9 cellular contexts compared by ENCODE assay signal in genomic region chr7:55065079-55065478, GRCh38. TPM values are rescaled to one million over a fixed set of nuclear protein-coding genes. Genes with fewer than 3 reads are reported as not detected.
DNase-seq lines count a peak whose midpoint lies in the region; ATAC-seq and TF ChIP-seq lines count a peak whose summit lies in the region.
"Had no signal": no experiment of that assay in that cellular context is flagged by ENCODE, and none has a peak within 500 bp of the region (broad histone marks: within the 10 kb centered on the region; RNA-seq: fewer than 3 reads in every experiment).

No MANE protein-coding gene starts in this region.

- H3K9me3 Mint-ChIP-seq in type B pancreatic cell, result no peaks in the 10 kb centered on the region
- H3K9me3 Mint-ChIP-seq: central memory CD8-positive, alpha-beta T cell had no signal

- no peaks in the 10 kb centered on the region for H3K27me3 ChIP-seq in right atrium auricular region

- H3K36me3 Mint-ChIP-seq in type B pancreatic cell, result peaks cover 12% of the 10 kb centered on the region

- TF ChIP-seq CTCF in AG09309 (IDR thresholded peaks at IDR 0.05; ENCODE audit: control insufficient read depth, insufficient read depth, low read depth, low read length, missing control alignments) (no peak), right atrium auricular region (IDR thresholded peaks at IDR 0.05) (no peak), type B pancreatic cell (conservative IDR thresholded peaks at IDR 0.05) (no peak)

- no peaks in the 10 kb centered on the region for H3K9me3 ChIP-seq in right atrium auricular region

- H3K4me1 ChIP-seq in right atrium auricular region, result peaks cover 0 to 59% of the 10 kb centered on the region in 2 donors

- no peaks in the 10 kb centered on the region for H3K36me3 ChIP-seq in right atrium auricular region

- H3K27me3 Mint-ChIP-seq in type B pancreatic cell, result no peaks in the 10 kb centered on the region

- peak overlapping the region; percentile 72 to 73 for H3K27ac ChIP-seq in right atrium auricular region

- H3K4me1 Mint-ChIP-seq in type B pancreatic cell (ENCODE audit: unreplicated experiment), result peaks cover 78% of the 10 kb centered on the region
- H3K4me1 Mint-ChIP-seq: central memory CD8-positive, alpha-beta T cell had no signal

- no peak overlapping the region for H3K4me3 Mint-ChIP-seq in type B pancreatic cell
- H3K4me3 Mint-ChIP-seq: central memory CD8-positive, alpha-beta T cell had no signal

- H3K4me3 ChIP-seq in AG09309 (ENCODE audit: control insufficient read depth, low read depth, low read length), result no peak overlapping the region
- H3K4me3 ChIP-seq in right atrium auricular region, result no peak overlapping the region

- DNase-seq in AG09309 (ENCODE audit: low read depth) (peak; percentile 97), right atrium auricular region (ENCODE audit: low spot score) (no peak), type B pancreatic cell (ENCODE audit: extremely low spot score, unreplicated experiment) (no peak), SK-N-DZ (ENCODE audit: low spot score) (no peak)
- no peak for DNase-seq in effector CD8-positive, alpha-beta T cell (lab: John Stamatoyannopoulos, UW)

- H3K27ac Mint-ChIP-seq in type B pancreatic cell, result peak overlapping the region; percentile 92

- peak; percentile 60 for ATAC-seq in HG02571 (IDR thresholded peaks at IDR 0.05; ENCODE audit: unreplicated experiment)
- peak; percentile 88 for ATAC-seq in SK-N-SH treated with all-trans-retinoic acid at 6 μM for 48 hours
- no peak for ATAC-seq in GM19455 (IDR thresholded peaks at IDR 0.05; ENCODE audit: unreplicated experiment)

TF ChIP-seq in SK-N-SH treated with all-trans-retinoic acid at 6 μM for 48 hours, 23 proteins besides CTCF, POLR2A, EP300 and RAD21:
- TF ChIP-seq PATZ1 (CRISPR knock-in tag; IDR thresholded peaks at IDR 0.05; ENCODE audit: borderline replicate concordance), result no peak
- peak; percentile 35 for TF ChIP-seq ISL1 (CRISPR knock-in tag; IDR thresholded peaks at IDR 0.05)
TF ChIP-seq in SK-N-SH treated with all-trans-retinoic acid at 6 μM for 48 hours: peak in this region for 1.

RNA-seq across cellular contexts. Expression of gene EGFR, which starts 46.3 kb away (rescaled TPM):
- 10 to 100 TPM; 21.1 to 22.5 TPM for total RNA-seq in right atrium auricular region
- 44.6 and 56.5 TPM in 2 replicates for total RNA-seq in type B pancreatic cell (ENCODE audit: low replicate concordance)
- polyA plus RNA-seq in SK-N-DZ (2014; cell fraction: cytosol; rRNA removed), result 5.6 and 6.2 TPM in 2 replicates
- polyA plus RNA-seq in SK-N-DZ (2014; cell fraction: nucleus; rRNA removed), result 5.7 and 7.3 TPM in 2 replicates
